9 cellular contexts compared by ENCODE assay signal in genomic region chr11:94623120-94623735, GRCh38. TPM values are rescaled to one million over a fixed set of nuclear protein-coding genes. Genes with fewer than 3 reads are reported as not detected.
A peak's percentile ranks its signal among the peaks of the same experiment; 100 is the strongest.
DNase-seq lines count a peak whose midpoint lies in the region; ATAC-seq and TF ChIP-seq lines count a peak whose summit lies in the region.
"Had no signal": no experiment of that assay in that cellular context is flagged by ENCODE, and none has a peak within 500 bp of the region (broad histone marks: within the 10 kb centered on the region; RNA-seq: fewer than 3 reads in every experiment).

No MANE protein-coding gene starts in this region.

- intact Hi-C loops in esophagus squamous epithelium (cut with DNase I) (loop anchor here (5.0 to 10.0 kb wide), 2 partner anchors 274 to 352 kb away; partner anchors contain the start of genes CWC15 and KDM4D), uterus (cut with DNase I; ENCODE audit: low total_unique reads) (no loop called here)

- no peak overlapping the region for H3K4me3 ChIP-seq in esophagus squamous epithelium
- no peak overlapping the region for H3K4me3 ChIP-seq in uterus

- peaks cover 0 to 13% (median 11%) of the 10 kb centered on the region in 3 donors for H3K36me3 Mint-ChIP-seq in naive thymus-derived CD8-positive, alpha-beta T cell

- H3K4me1 ChIP-seq in esophagus squamous epithelium (peaks cover 0 to 8% (median 0%) of the 10 kb centered on the region in 3 donors), uterus (no peaks in the 10 kb centered on the region)

- H3K4me1 Mint-ChIP-seq in naive thymus-derived CD8-positive, alpha-beta T cell: no peaks in the 10 kb centered on the region

- H3K4me3 Mint-ChIP-seq in naive thymus-derived CD8-positive, alpha-beta T cell: no peak overlapping the region
- H3K4me3 Mint-ChIP-seq: T-helper 1 cell treated with Interleukin-12 subunit alpha and Interleukin-12 subunit beta and Interleukin-4 antibody, amounts not matched to agents 30 μg/mL and 1 μg/mL, for 36 hours had no signal

- DNase-seq in COLO668 (lab: John Stamatoyannopoulos, UW; ENCODE audit: unreplicated experiment) (peak; percentile 52), HK-2 (ENCODE audit: unreplicated experiment) (peak; percentile 25), NCI-H526 (lab: John Stamatoyannopoulos, UW) (peak; percentile 91 to 96), esophagus squamous epithelium (lab: John Stamatoyannopoulos, UW) (no peak), uterus (peak; percentile 44 to 53)
- peak; percentile 13 for DNase-seq in activated CD4-positive, alpha-beta T cell treated with anti-CD3 and anti-CD28 coated beads, Interleukin-2, amount 50 U/mL, for 1 hour
- peak in 9 of 10 donors; percentile 11 to 73 (median 38) for DNase-seq in naive thymus-derived CD8-positive, alpha-beta T cell

- H3K9me3 ChIP-seq in esophagus squamous epithelium (peaks cover 0 to 16% (median 7%) of the 10 kb centered on the region in 3 donors), uterus (no peaks in the 10 kb centered on the region)

- 29 to 30% methylated on average over 6 of the region's 6 CpGs for WGBS in esophagus squamous epithelium, 2 donors

- TF ChIP-seq POLR2A in esophagus squamous epithelium (IDR thresholded peaks at IDR 0.05): no peak
- no peak for TF ChIP-seq POLR2A in uterus (IDR thresholded peaks at IDR 0.05)

- H3K27me3 ChIP-seq in esophagus squamous epithelium (no peaks in the 10 kb centered on the region), uterus (no peaks in the 10 kb centered on the region)

- H3K27me3 Mint-ChIP-seq in naive thymus-derived CD8-positive, alpha-beta T cell: peaks cover 5 to 16% (median 12%) of the 10 kb centered on the region in 5 donors

- TF ChIP-seq CTCF in esophagus squamous epithelium (IDR thresholded peaks at IDR 0.05) (peak; percentile 51 to 92 (median 88)), uterus (IDR thresholded peaks at IDR 0.05) (peak; percentile 75 to 94 (median 84))

- POLR2A ChIA-PET in naive thymus-derived CD8-positive, alpha-beta T cell (lab: Charles Lee): interaction anchor here (0.7 kb wide), 1 partner anchor 264 kb away, joined by 6 read pairs; no protein-coding TSS in a partner anchor

- H3K36me3 ChIP-seq in esophagus squamous epithelium (no peaks in the 10 kb centered on the region), uterus (no peaks in the 10 kb centered on the region)

- H3K9me3 Mint-ChIP-seq in naive thymus-derived CD8-positive, alpha-beta T cell: peaks cover 3 to 18% (median 11%) of the 10 kb centered on the region in 9 donors

- peak; percentile 90 for ATAC-seq in GM19351 (IDR thresholded peaks at IDR 0.05; ENCODE audit: unreplicated experiment)
- ATAC-seq in naive thymus-derived CD8-positive, alpha-beta T cell: peak; percentile 79 to 81

- H3K27ac Mint-ChIP-seq in naive thymus-derived CD8-positive, alpha-beta T cell: no peak overlapping the region
- H3K27ac Mint-ChIP-seq: T-helper 1 cell treated with Interleukin-12 subunit alpha and Interleukin-12 subunit beta and Interleukin-4 antibody, amounts not matched to agents 30 μg/mL and 1 μg/mL, for 36 hours had no signal

- H3K27ac ChIP-seq in esophagus squamous epithelium: no peak overlapping the region
- H3K27ac ChIP-seq in uterus: no peak overlapping the region

RNA-seq across cellular contexts. Expression of gene PIWIL4, which starts 56.1 kb away (rescaled TPM):
- 1 to 10 TPM in 2 of 4 donors, under 1 TPM in 2; 0.18 to 3.1 (median 2.0) TPM for total RNA-seq in esophagus squamous epithelium
- 1 to 10 TPM; 1.5 to 1.6 TPM for total RNA-seq in naive thymus-derived CD8-positive, alpha-beta T cell
- under 1 TPM in 1 of 3 donors, not detected in 2; 0.98 TPM for polyA plus RNA-seq in naive thymus-derived CD8-positive, alpha-beta T cell
- 1 to 10 TPM; 5.1 to 9.0 (median 6.8) TPM for total RNA-seq in uterus
